11 cellular contexts compared by ENCODE assay signal in genomic region chr15:70535955-70536338, GRCh38.
DNase-seq lines count a peak whose midpoint lies in the region; TF ChIP-seq lines count a peak whose summit lies in the region.
"Had no signal": no experiment of that assay in that cellular context is flagged by ENCODE, and none has a peak within 500 bp of the region (broad histone marks: within the 10 kb centered on the region; RNA-seq: fewer than 3 reads in every experiment).

No MANE protein-coding gene starts in this region.

- peaks cover 0 to 2% (median 0%) of the 10 kb centered on the region in 8 donors for H3K9me3 Mint-ChIP-seq in CD4-positive, alpha-beta memory T cell
- no peaks in the 10 kb centered on the region for H3K9me3 Mint-ChIP-seq in activated CD4-positive, alpha-beta memory T cell treated with anti-CD3 and anti-CD28 coated beads, Interleukin-2, amount 10 ng/mL, durations not matched to agents 7 days and 5 days
- H3K9me3 Mint-ChIP-seq in endodermal cell (no peaks in the 10 kb centered on the region), H9 (no peaks in the 10 kb centered on the region)

- CTCF ChIA-PET in CD4-positive, alpha-beta memory T cell (lab: Charles Lee; ENCODE audit: partially characterized antibody) = interaction anchor here (1.2 to 3.1 kb wide), 15 partner anchors 9 to 1073 kb away, joined by 3 to 22 read pairs (median 5); no protein-coding TSS in a partner anchor
- CTCF ChIA-PET in activated CD4-positive, alpha-beta memory T cell treated with anti-CD3 and anti-CD28 coated beads, Interleukin-2, amount 10 ng/mL, durations not matched to agents 7 days and 5 days (lab: Charles Lee) = interaction anchor here (1.0 to 1.8 kb wide), 4 partner anchors 8 to 43 kb away, joined by 3 to 5 read pairs (median 4); no protein-coding TSS in a partner anchor

- TF ChIP-seq CTCF in endodermal cell (conservative IDR thresholded peaks at IDR 0.05) (no peak), H9 (conservative IDR thresholded peaks at IDR 0.05) (no peak)

- H3K79me1 ChIP-seq in H9 (ENCODE audit: insufficient read depth, low read depth, low read length, poor library complexity, severe bottlenecking) = no peaks in the 10 kb centered on the region

- no peak overlapping the region for H2BK5ac ChIP-seq in H9 (ENCODE audit: insufficient read length, low read length)

- no peak overlapping the region for H3K23ac ChIP-seq in H9 (ENCODE audit: insufficient read length, low read depth, low read length)

- H3K18ac ChIP-seq in H9 (ENCODE audit: insufficient read length, low read depth, low read length) = no peak overlapping the region

- peaks cover 0 to 2% of the 10 kb centered on the region in 2 donors for H3K27me3 Mint-ChIP-seq in CD4-positive, alpha-beta memory T cell
- peaks cover 38% of the 10 kb centered on the region for H3K27me3 Mint-ChIP-seq in activated CD4-positive, alpha-beta memory T cell treated with anti-CD3 and anti-CD28 coated beads, Interleukin-2, amount 10 ng/mL, durations not matched to agents 7 days and 5 days
- H3K27me3 Mint-ChIP-seq in endodermal cell (ENCODE audit: insufficient read depth) (peaks cover 8% of the 10 kb centered on the region), H9 (ENCODE audit: low read depth) (peaks cover 5% of the 10 kb centered on the region)

- H4K20me1 ChIP-seq in BLaER1 = no peaks in the 10 kb centered on the region
- H4K20me1 ChIP-seq in H9 (ENCODE audit: control insufficient read depth, insufficient read depth, insufficient read length) = no peaks in the 10 kb centered on the region

- H4K8ac ChIP-seq in H9 (replicated peaks; ENCODE audit: insufficient read length, low read depth, low read length) = no peak overlapping the region

- H2BK15ac ChIP-seq in H9 (ENCODE audit: low read depth, low read length) = no peak overlapping the region

- 0 out of 2 replicates have a peak overlapping the region, but pooled peaks have one; percentile 32 for H3K4me3 ChIP-seq in BLaER1
- H3K4me3 ChIP-seq in CD4-positive, alpha-beta memory T cell (ENCODE audit: low read length in 2 of 2) = peak overlapping the region in 1 of 2 donors; percentile 18
- H3K4me3 ChIP-seq in endodermal cell (ENCODE audit: low read length) = no peak overlapping the region

- no peak overlapping the region for H2AK5ac ChIP-seq in H9 (ENCODE audit: insufficient read length, low read length)

- no peak overlapping the region for H3K14ac ChIP-seq in H9 (ENCODE audit: insufficient read depth, low read length)

- POLR2A ChIA-PET in CD4-positive, alpha-beta memory T cell (lab: Charles Lee; ENCODE audit: partially characterized antibody) = interaction anchor here (0.8 to 3.1 kb wide), 20 partner anchors 9 to 1083 kb away, joined by 3 to 20 read pairs (median 6); partner anchors contain the start of genes RPLP1 and TLE3
- POLR2A ChIA-PET in activated CD4-positive, alpha-beta memory T cell treated with anti-CD3 and anti-CD28 coated beads, Interleukin-2, amount 10 ng/mL, durations not matched to agents 7 days and 5 days (lab: Charles Lee) = interaction anchor here (0.8 to 2.7 kb wide), 7 partner anchors 9 to 512 kb away, joined by 3 to 9 read pairs (median 4); partner anchors contain the start of gene TLE3

- no peaks in the 10 kb centered on the region for H3K23me2 ChIP-seq in H9 (ENCODE audit: insufficient read length, low read depth, low read length, poor library complexity, severe bottlenecking)

- intact Hi-C loops in CD4-positive, alpha-beta memory T cell (cut with micrococcal nuclease) = loop anchor here (1.0 kb wide), 2 partner anchors 23 to 44 kb away; no protein-coding TSS in a partner anchor
- intact Hi-C loops in head of caudate nucleus (cut with DNase I) = no loop called here

- no peak overlapping the region for H3T11ph ChIP-seq in H9 (ENCODE audit: low read length)

- H3K36me3 Mint-ChIP-seq in CD4-positive, alpha-beta memory T cell = no peaks in the 10 kb centered on the region
- H3K36me3 Mint-ChIP-seq in activated CD4-positive, alpha-beta memory T cell treated with anti-CD3 and anti-CD28 coated beads, Interleukin-2, amount 10 ng/mL, durations not matched to agents 7 days and 5 days (ENCODE audit: low read depth) = no peaks in the 10 kb centered on the region
- H3K36me3 Mint-ChIP-seq in endodermal cell (ENCODE audit: low read depth) (no peaks in the 10 kb centered on the region), H9 (ENCODE audit: insufficient read depth in 1 of 3, low read depth in 3 of 3) (no peaks in the 10 kb centered on the region)

- H3K4me1 ChIP-seq in BLaER1 = peaks cover 44% of the 10 kb centered on the region
- peaks cover 59% of the 10 kb centered on the region for H3K4me1 ChIP-seq in CD4-positive, alpha-beta memory T cell (ENCODE audit: insufficient read depth, low read length)
- peaks cover 10% of the 10 kb centered on the region for H3K4me1 ChIP-seq in endodermal cell (ENCODE audit: control insufficient read depth, insufficient read depth, low read length)
- H3K4me1 ChIP-seq in H9 (ENCODE audit: insufficient read depth, low read length) = no peaks in the 10 kb centered on the region; the same call in 1 of the 2 replicates

- WGBS in endodermal cell (ENCODE audit: insufficient coverage in 1 of 2, insufficient read length in 1 of 2), 2 experiments = 80 to 87% methylated on average over 1 to 4 of the region's 4 CpGs
- WGBS in H9 (ENCODE audit: extremely low coverage, insufficient read length, low lambda C conversion rate) = no CpG with 5 or more reads among the region's 4 CpGs

- H3K27ac Mint-ChIP-seq in CD4-positive, alpha-beta memory T cell = peak overlapping the region; percentile 86 to 95 (median 89)
- peak overlapping the region; percentile 80 for H3K27ac Mint-ChIP-seq in activated CD4-positive, alpha-beta memory T cell treated with anti-CD3 and anti-CD28 coated beads, Interleukin-2, amount 10 ng/mL, durations not matched to agents 7 days and 5 days
- H3K27ac Mint-ChIP-seq in endodermal cell (no peak overlapping the region), H9 (no peak overlapping the region)

- no peaks in the 10 kb centered on the region for H3K79me2 ChIP-seq in H9 (ENCODE audit: insufficient read depth, low read length)

- H4K91ac ChIP-seq in H9 (ENCODE audit: insufficient read length, low read depth, low read length) = no peak overlapping the region

- H2BK12ac ChIP-seq in H9 (ENCODE audit: insufficient read length, low read depth, low read length) = no peak overlapping the region

- no peak overlapping the region for H4K5ac ChIP-seq in H9 (ENCODE audit: insufficient read length, low read depth, low read length)

- no peak overlapping the region for H2BK120ac ChIP-seq in H9 (ENCODE audit: low read depth, low read length, poor library complexity, severe bottlenecking)

- no peak overlapping the region for H3K56ac ChIP-seq in H9 (ENCODE audit: insufficient read length, low read depth, low read length)

- H3K36me3 ChIP-seq in BLaER1 = no peaks in the 10 kb centered on the region
- no peaks in the 10 kb centered on the region for H3K36me3 ChIP-seq in CD4-positive, alpha-beta memory T cell (ENCODE audit: insufficient read depth, low read length)
- no peaks in the 10 kb centered on the region for H3K36me3 ChIP-seq in endodermal cell (ENCODE audit: control insufficient read depth, insufficient read depth, low read length)

- no peaks in the 10 kb centered on the region for H3K9me3 ChIP-seq in BLaER1
- H3K9me3 ChIP-seq in CD4-positive, alpha-beta memory T cell (ENCODE audit: control insufficient read depth in 1 of 2, low read length in 2 of 2) = no peaks in the 10 kb centered on the region
- no peaks in the 10 kb centered on the region for H3K9me3 ChIP-seq in endodermal cell (ENCODE audit: control insufficient read depth, low read length)
- no peaks in the 10 kb centered on the region for H3K9me3 ChIP-seq in H9 (ENCODE audit: control insufficient read depth, low read depth, low read length)

- H3K4me3 Mint-ChIP-seq in CD4-positive, alpha-beta memory T cell = peak overlapping the region; percentile 84 to 95 (median 90)
- peak overlapping the region; percentile 64 for H3K4me3 Mint-ChIP-seq in activated CD4-positive, alpha-beta memory T cell treated with anti-CD3 and anti-CD28 coated beads, Interleukin-2, amount 10 ng/mL, durations not matched to agents 7 days and 5 days
- H3K4me3 Mint-ChIP-seq in endodermal cell = no peak overlapping the region
- H3K4me3 Mint-ChIP-seq in H9 = no peak overlapping the region

- DNase-seq in CD4-positive, alpha-beta memory T cell = no peak
- DNase-seq in activated CD4-positive, alpha-beta memory T cell treated with anti-CD3 and anti-CD28 coated beads, Interleukin-2, amount 10 ng/mL, durations not matched to agents 7 days and 5 days = no peak
- DNase-seq in endodermal cell = peak; percentile 33
- no peak for DNase-seq in H9
- DNase-seq in central memory CD4-positive, alpha-beta T cell = no peak
- DNase-seq in SKM-1 (lab: John Stamatoyannopoulos, UW; ENCODE audit: unreplicated experiment) = no peak
- DNase-seq in head of caudate nucleus = no peak
- DNase-seq: DMS79, NCI-H1694, NCI-H446 had no signal

- no peak overlapping the region for H2BK20ac ChIP-seq in H9 (ENCODE audit: low read depth, low read length, poor library complexity, severe bottlenecking)

- peak overlapping the region; percentile 76 for H3K4me2 ChIP-seq in BLaER1
- H3K4me2 ChIP-seq in H9 (ENCODE audit: insufficient read depth, insufficient read length, low read length) = no peak overlapping the region

- no peak overlapping the region for H2AFZ ChIP-seq in H9 (ENCODE audit: low read length)

- H3K27me3 ChIP-seq in BLaER1 (no peaks in the 10 kb centered on the region), endodermal cell (ENCODE audit: control insufficient read depth, insufficient read depth, low read length, poor library complexity, severe bottlenecking) (peaks cover 5% of the 10 kb centered on the region), H9 (ENCODE audit: insufficient read depth, low read length) (no peaks in the 10 kb centered on the region)
- H3K27me3 ChIP-seq in CD4-positive, alpha-beta memory T cell (ENCODE audit: insufficient read depth, low read length) = no peaks in the 10 kb centered on the region

- no peak overlapping the region for H3K27ac ChIP-seq in BLaER1
- peak overlapping the region; percentile 23 for H3K27ac ChIP-seq in CD4-positive, alpha-beta memory T cell (ENCODE audit: low read depth, low read length)
- H3K27ac ChIP-seq in endodermal cell (ENCODE audit: low read depth, low read length) = peak overlapping the region; percentile 81
- no peak overlapping the region for H3K27ac ChIP-seq in H9 (ENCODE audit: insufficient read length, low read depth, low read length)

- H3K9ac ChIP-seq in BLaER1 = no peak overlapping the region
- no peak overlapping the region for H3K9ac ChIP-seq in endodermal cell (ENCODE audit: extremely low read depth, low read length, poor library complexity, severe bottlenecking)
- no peak overlapping the region for H3K9ac ChIP-seq in H9 (ENCODE audit: extremely low read depth, insufficient read length, low read length)

- H3K4me1 Mint-ChIP-seq in CD4-positive, alpha-beta memory T cell = peaks cover 43 to 71% (median 57%) of the 10 kb centered on the region in 4 donors
- peaks cover 30% of the 10 kb centered on the region for H3K4me1 Mint-ChIP-seq in activated CD4-positive, alpha-beta memory T cell treated with anti-CD3 and anti-CD28 coated beads, Interleukin-2, amount 10 ng/mL, durations not matched to agents 7 days and 5 days
- peaks cover 17% of the 10 kb centered on the region for H3K4me1 Mint-ChIP-seq in endodermal cell
- H3K4me1 Mint-ChIP-seq in H9 = peaks cover 29 to 37% of the 10 kb centered on the region in 2 experiments

- H3K4ac ChIP-seq in H9 (ENCODE audit: low read depth, low read length) = no peak overlapping the region

Comparison
In these comparisons a context has a peak if more than half of its experiments do, and no peak if none do; other contexts are left out.
1. H3K27ac ChIP-seq: peak in CD4-positive, alpha-beta memory T cell (single experiment) and endodermal cell (single experiment); none in BLaER1 (single experiment) and H9 (single experiment).
2. H3K27ac Mint-ChIP-seq: peak in CD4-positive, alpha-beta memory T cell (7 of 7) and activated CD4-positive, alpha-beta memory T cell treated with anti-CD3 and anti-CD28 coated beads, Interleukin-2, amount 10 ng/mL, durations not matched to agents 7 days and 5 days (single experiment); none in endodermal cell (single experiment) and H9 (0 of 3).
3. H3K4me3 Mint-ChIP-seq: peak in CD4-positive, alpha-beta memory T cell (8 of 8) and activated CD4-positive, alpha-beta memory T cell treated with anti-CD3 and anti-CD28 coated beads, Interleukin-2, amount 10 ng/mL, durations not matched to agents 7 days and 5 days (single experiment); none in endodermal cell (single experiment) and H9 (0 of 2).